Comparison of ENCODE assay signal across 9 cellular contexts in genomic region chr21:41068411-41069304, GRCh38.
DNase-seq lines count a peak whose midpoint lies in the region; ATAC-seq and TF ChIP-seq lines count a peak whose summit lies in the region.
"Had no signal": no experiment of that assay in that cellular context is flagged by ENCODE, and none has a peak within 500 bp of the region (broad histone marks: within the 10 kb centered on the region; RNA-seq: fewer than 3 reads in every experiment).

No MANE protein-coding gene starts in this region.

- H3K4me3 Mint-ChIP-seq in endodermal cell (peak overlapping the region; percentile 51), mesothelial cell of epicardium (peak overlapping the region; percentile 68)

- WGBS in endodermal cell (ENCODE audit: insufficient coverage in 1 of 2, insufficient read length in 1 of 2), 2 experiments, result 23 to 25% methylated on average over 22 to 37 of the region's 37 CpGs

- H3K27me3 ChIP-seq in HL-60 (ENCODE audit: insufficient read depth, poor library complexity, severe bottlenecking) (peaks cover 7% of the 10 kb centered on the region), endodermal cell (ENCODE audit: control insufficient read depth, insufficient read depth, low read length, poor library complexity, severe bottlenecking) (peaks cover 13% of the 10 kb centered on the region)

- H3K27ac Mint-ChIP-seq in endodermal cell (peak overlapping the region; percentile 40), mesothelial cell of epicardium (peak overlapping the region; percentile 67)

- H3K4me1 Mint-ChIP-seq in endodermal cell, result peaks cover 11% of the 10 kb centered on the region
- peaks cover 8% of the 10 kb centered on the region for H3K4me1 Mint-ChIP-seq in mesothelial cell of epicardium

- peaks cover 4% of the 10 kb centered on the region for H3K4me1 ChIP-seq in endodermal cell (ENCODE audit: control insufficient read depth, insufficient read depth, low read length)

- H3K36me3 ChIP-seq in endodermal cell (ENCODE audit: control insufficient read depth, insufficient read depth, low read length), result no peaks in the 10 kb centered on the region
- H3K36me3 ChIP-seq: neutrophil had no signal

- ATAC-seq in GM21515 (IDR thresholded peaks at IDR 0.05; ENCODE audit: unreplicated experiment), result no peak

- peak; percentile 8 for DNase-seq in GM12864 (ENCODE audit: low read depth)
- peak; percentile 42 to 63 for DNase-seq in HL-60 (ENCODE audit: low read depth in 1 of 2, low spot score in 1 of 2)
- DNase-seq in NCI-H748 treated with DMSO at 0.1 percent for 48 hours (lab: John Stamatoyannopoulos, UW), result peak; percentile 73
- peak; percentile 14 to 21 for DNase-seq in activated CD8-positive, alpha-beta memory T cell treated with anti-CD3 and anti-CD28 coated beads for 4 hours (ENCODE audit: low read depth in 2 of 2)
- DNase-seq in endodermal cell, result peak; percentile 96
- DNase-seq in mesothelial cell of epicardium (ENCODE audit: low spot score in 2 of 2, unreplicated experiment in 2 of 2), result peak; percentile 75 to 88
- peak; percentile 4 to 15 for DNase-seq in stimulated activated CD8-positive, alpha-beta memory T cell treated with anti-CD3 and anti-CD28 coated beads, Interleukin-4, amount 100 ng/mL, for 1 hour (ENCODE audit: low read depth in 2 of 2, low spot score in 1 of 2)

- H3K9me3 Mint-ChIP-seq in endodermal cell (no peaks in the 10 kb centered on the region), mesothelial cell of epicardium (no peaks in the 10 kb centered on the region)

- H3K4me3 ChIP-seq in GM12864 (ENCODE audit: low read depth, low read length), result no peak overlapping the region
- peak overlapping the region; percentile 6; the same call in 1 of the 2 replicates for H3K4me3 ChIP-seq in HL-60 (replicated peaks; ENCODE audit: insufficient read depth, low read length)
- H3K4me3 ChIP-seq in endodermal cell (ENCODE audit: low read length), result peak overlapping the region; percentile 36

- H3K36me3 Mint-ChIP-seq in endodermal cell (ENCODE audit: low read depth) (no peaks in the 10 kb centered on the region), mesothelial cell of epicardium (no peaks in the 10 kb centered on the region)

- no peaks in the 10 kb centered on the region for H3K9me3 ChIP-seq in endodermal cell (ENCODE audit: control insufficient read depth, low read length)
- H3K9me3 ChIP-seq: neutrophil had no signal

- no peak overlapping the region for H3K27ac ChIP-seq in HL-60 (replicated peaks)
- H3K27ac ChIP-seq in endodermal cell (ENCODE audit: low read depth, low read length), result peak overlapping the region; percentile 34
- H3K27ac ChIP-seq: neutrophil had no signal

- TF ChIP-seq CTCF in GM12864 (IDR thresholded peaks at IDR 0.05; ENCODE audit: low read depth, low read length, missing control alignments), result peak; percentile 93
- TF ChIP-seq CTCF in HL-60 (IDR thresholded peaks at IDR 0.05; ENCODE audit: insufficient read depth, low read length), result peak; percentile 82
- TF ChIP-seq CTCF in endodermal cell (conservative IDR thresholded peaks at IDR 0.05), result peak; percentile 95
- peak; percentile 90 for TF ChIP-seq CTCF in mesothelial cell of epicardium (IDR thresholded peaks at IDR 0.05; ENCODE audit: unreplicated experiment)

- no peak overlapping the region for H3K9ac ChIP-seq in endodermal cell (ENCODE audit: extremely low read depth, low read length, poor library complexity, severe bottlenecking)

- H3K27me3 Mint-ChIP-seq in endodermal cell (ENCODE audit: insufficient read depth) (peaks cover 14% of the 10 kb centered on the region), mesothelial cell of epicardium (ENCODE audit: low read depth) (peaks cover 30% of the 10 kb centered on the region)

Comparison
In these comparisons a context has a peak if more than half of its experiments do, and no peak if none do; other contexts are left out.
1. DNase-seq: peak in every context shown above with its lines; median percentile 96 in endodermal cell; 82 in mesothelial cell of epicardium; 73 in NCI-H748 treated with DMSO at 0.1 percent for 48 hours; 52 in HL-60; 18 in activated CD8-positive, alpha-beta memory T cell treated with anti-CD3 and anti-CD28 coated beads for 4 hours; 10 in stimulated activated CD8-positive, alpha-beta memory T cell treated with anti-CD3 and anti-CD28 coated beads, Interleukin-4, amount 100 ng/mL, for 1 hour; 8 in GM12864.